ENCODE assay signal across 23 cellular contexts in the genomic region with DNA sequence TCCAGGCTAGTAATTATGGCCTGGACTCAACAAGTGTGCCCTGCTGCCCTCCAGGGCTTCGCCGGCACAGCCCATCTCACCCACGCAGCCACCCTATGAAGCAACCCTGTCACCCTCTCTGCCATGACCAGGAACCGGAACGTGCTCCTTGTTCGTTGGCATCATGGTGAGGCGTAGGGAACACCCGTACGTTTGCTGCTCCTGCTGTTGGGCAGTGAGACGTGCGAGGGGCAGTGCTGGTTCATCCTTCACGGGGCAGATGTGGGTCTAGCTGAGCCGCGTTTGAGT. TPM values are rescaled to one million over a fixed set of nuclear protein-coding genes. Genes with fewer than 3 reads are reported as not detected.
DNase-seq lines count a peak whose midpoint lies in the region; ATAC-seq and TF ChIP-seq lines count a peak whose summit lies in the region.
"Had no signal": no experiment of that assay in that cellular context is flagged by ENCODE, and none has a peak within 500 bp of the region (broad histone marks: within the 10 kb centered on the region; RNA-seq: fewer than 3 reads in every experiment).

No MANE protein-coding gene starts in this region.

- no peak overlapping the region for H3K27ac ChIP-seq in heart right ventricle
- no peak overlapping the region for H3K27ac ChIP-seq in right atrium auricular region
- no peak overlapping the region for H3K27ac ChIP-seq in trophoblast cell (ENCODE audit: low read depth, low read length)
- H3K27ac ChIP-seq: 22Rv1 had no signal

- H3K9me3 Mint-ChIP-seq in chondrocyte (ENCODE audit: low read depth), result no peaks in the 10 kb centered on the region
- H3K9me3 Mint-ChIP-seq: CD4-positive, alpha-beta T cell; CD8-positive, alpha-beta memory T cell had no signal

- no peak overlapping the region for H2BK12ac ChIP-seq in trophoblast cell (ENCODE audit: low read length)

- H3K18ac ChIP-seq in trophoblast cell (ENCODE audit: low read length), result no peak overlapping the region

- H3K27ac Mint-ChIP-seq in chondrocyte (ENCODE audit: unreplicated experiment), result no peak overlapping the region
- H3K27ac Mint-ChIP-seq: B cell; CD4-positive, alpha-beta T cell; GM23338 had no signal

- no peak overlapping the region for H3K14ac ChIP-seq in trophoblast cell (ENCODE audit: low read length)

- no peak overlapping the region for H2AK5ac ChIP-seq in trophoblast cell (ENCODE audit: low read length)

- H3K4me3 ChIP-seq in heart right ventricle (no peak overlapping the region), right atrium auricular region (no peak overlapping the region), trophoblast cell (ENCODE audit: low read depth, low read length) (peak overlapping the region; percentile 31)
- H3K4me3 ChIP-seq: BLaER1 treated with 17β-estradiol and CSF1 and Interleukin-3, amounts not matched to agents 10 nM and 100 nM; GM23338 had no signal

- no peak overlapping the region for H2AFZ ChIP-seq in trophoblast cell (ENCODE audit: insufficient read depth, low read length, poor library complexity)
- H2AFZ ChIP-seq: GM23338 had no signal

- no peak overlapping the region for H3K9ac ChIP-seq in trophoblast cell (ENCODE audit: low read length)

- H3K27me3 ChIP-seq in heart right ventricle (no peaks in the 10 kb centered on the region), right atrium auricular region (no peaks in the 10 kb centered on the region), trophoblast cell (ENCODE audit: insufficient read depth, low read length) (no peaks in the 10 kb centered on the region)
- H3K27me3 ChIP-seq: BLaER1 treated with 17β-estradiol and CSF1 and Interleukin-3, amounts not matched to agents 10 nM and 100 nM had no signal

- H3K36me3 Mint-ChIP-seq in chondrocyte (ENCODE audit: low read depth), result peaks cover 23% of the 10 kb centered on the region

- H3K4me2 ChIP-seq in trophoblast cell (ENCODE audit: low read length), result no peak overlapping the region
- H3K4me2 ChIP-seq: GM23338 had no signal

- H3K36me3 ChIP-seq in heart right ventricle (peaks cover 0 to 80% (median 41%) of the 10 kb centered on the region in 9 donors), right atrium auricular region (peaks cover 54% of the 10 kb centered on the region), trophoblast cell (ENCODE audit: control insufficient read depth in 1 of 2, insufficient read depth in 2 of 2, low read length in 2 of 2) (peaks cover 54 to 59% of the 10 kb centered on the region in 2 experiments)

- H3K79me2 ChIP-seq in trophoblast cell (ENCODE audit: control insufficient read depth, insufficient read depth, low read length, poor library complexity), result no peaks in the 10 kb centered on the region

- DNase-seq in Right ventricle myocardium inferior (ENCODE audit: missing footprints) (peak; percentile 13), heart right ventricle (no peak), left cardiac atrium (peak; percentile 11), right atrium auricular region (ENCODE audit: low spot score) (no peak), chondrocyte (ENCODE audit: low spot score) (peak; percentile 63), trophoblast cell (no peak), NCI-H748 (lab: John Stamatoyannopoulos, UW; ENCODE audit: unreplicated experiment) (no peak), NCI-H1417 (lab: John Stamatoyannopoulos, UW) (no peak)
- DNase-seq: CD4-positive, alpha-beta T cell; DMS 273 treated with DMSO at 0.1 percent for 48 hours; DMS79; EL; GDM1; H9 had no signal

- H3K79me1 ChIP-seq in trophoblast cell (ENCODE audit: low read length), result no peaks in the 10 kb centered on the region

- H3K4me1 ChIP-seq in heart right ventricle, result peaks cover 0 to 5% (median 0%) of the 10 kb centered on the region in 9 donors
- no peaks in the 10 kb centered on the region for H3K4me1 ChIP-seq in right atrium auricular region
- peaks cover 4 to 5% of the 10 kb centered on the region in 2 experiments for H3K4me1 ChIP-seq in trophoblast cell (ENCODE audit: control insufficient read depth in 1 of 2, insufficient read depth in 2 of 2, low read length in 2 of 2)

- no peak overlapping the region for H2BK120ac ChIP-seq in trophoblast cell (ENCODE audit: insufficient read depth, low read length, poor library complexity)

- H3K9me3 ChIP-seq in heart right ventricle (no peaks in the 10 kb centered on the region), right atrium auricular region (no peaks in the 10 kb centered on the region), trophoblast cell (ENCODE audit: insufficient read depth, low read depth, low read length) (no peaks in the 10 kb centered on the region)

- no peak for ATAC-seq in Right ventricle myocardium inferior
- no peak for ATAC-seq in heart right ventricle
- no peak for ATAC-seq in left cardiac atrium
- ATAC-seq: GM23338, HCT116 had no signal

- H2BK5ac ChIP-seq in trophoblast cell (ENCODE audit: low read depth, low read length, poor library complexity), result no peak overlapping the region

- no peaks in the 10 kb centered on the region for H3K4me1 Mint-ChIP-seq in chondrocyte (ENCODE audit: low read depth)
- H3K4me1 Mint-ChIP-seq: B cell, CD14-positive monocyte had no signal

- 97 to 98% methylated on average over 14 of the region's 14 CpGs for WGBS in heart right ventricle, 2 donors
- WGBS in trophoblast cell (ENCODE audit: extremely low coverage, insufficient coverage, insufficient read length), result no CpG with 5 or more reads among the region's 14 CpGs

- H4K91ac ChIP-seq in trophoblast cell (ENCODE audit: low read depth, low read length), result no peak overlapping the region

- intact Hi-C loops in Right ventricle myocardium inferior (cut with DNase I), result no loop called here
- intact Hi-C loops in heart right ventricle (cut with DNase I), result no loop called here
- intact Hi-C loops in left cardiac atrium (cut with DNase I), result no loop called here

- no peak overlapping the region for H4K12ac ChIP-seq in trophoblast cell (ENCODE audit: low read depth, low read length)

- no peak overlapping the region for H3K4me3 Mint-ChIP-seq in chondrocyte (ENCODE audit: unreplicated experiment)
- H3K4me3 Mint-ChIP-seq: B cell; CD14-positive monocyte; CD4-positive, alpha-beta T cell; CD8-positive, alpha-beta memory T cell; GM23338; H9 had no signal

- H3K27me3 Mint-ChIP-seq in chondrocyte (ENCODE audit: low read depth), result no peaks in the 10 kb centered on the region
- H3K27me3 Mint-ChIP-seq: B cell; CD4-positive, alpha-beta T cell; CD8-positive, alpha-beta memory T cell had no signal

- H3K23ac ChIP-seq in trophoblast cell (ENCODE audit: low read length), result no peak overlapping the region

- TF ChIP-seq CTCF in heart right ventricle (IDR thresholded peaks at IDR 0.05) (no peak), right atrium auricular region (IDR thresholded peaks at IDR 0.05) (no peak), chondrocyte (IDR thresholded peaks at IDR 0.05) (no peak)

- no peak overlapping the region for H4K8ac ChIP-seq in trophoblast cell (ENCODE audit: low read depth, low read length)

- no peak overlapping the region for H3K4ac ChIP-seq in trophoblast cell (ENCODE audit: low read depth, low read length)

RNA-seq across cellular contexts. Expression of a gene that starts 20.7 kb away (rescaled TPM):
- total RNA-seq in Right ventricle myocardium inferior, result 22.1 TPM
- total RNA-seq in heart right ventricle, result 10 to 100 TPM; 13.4 to 31.4 (median 16.0) TPM
- 10 to 100 TPM; 25.6 to 32.0 TPM for polyA plus RNA-seq in heart right ventricle
- 10 to 100 TPM; 25.9 to 26.7 TPM for total RNA-seq in left cardiac atrium
- 10 to 100 TPM; 18.0 to 18.8 TPM for total RNA-seq in right atrium auricular region
- total RNA-seq in chondrocyte, result 38.8 to 47.5 TPM (median 41.4 TPM) in 3 replicates
- polyA plus RNA-seq in trophoblast cell (2013), result 32.7 and 33.1 TPM in 2 replicates

RNA-seq across cellular contexts. Expression of a gene that starts 25.5 kb away (rescaled TPM):
- total RNA-seq in Right ventricle myocardium inferior (46.3 TPM), heart right ventricle (10 to 100 TPM; 24.9 to 49.6 (median 31.0) TPM), left cardiac atrium (10 to 100 TPM; 53.8 to 63.3 TPM), right atrium auricular region (10 to 100 TPM; 26.8 to 37.6 TPM), chondrocyte (44.4 to 58.7 TPM (median 57.5 TPM) in 3 replicates)
- polyA plus RNA-seq in heart right ventricle, result 10 to 100 TPM; 13.5 to 16.0 TPM
- polyA plus RNA-seq in trophoblast cell (2013), result 282 and 291 TPM in 2 replicates

RNA-seq across cellular contexts. Expression of a gene that starts 53.3 kb away (rescaled TPM):
- not detected for total RNA-seq in Right ventricle myocardium inferior
- under 1 TPM in 1 of 10 donors, not detected in 9; 0.20 TPM for total RNA-seq in heart right ventricle
- polyA plus RNA-seq in heart right ventricle, result under 1 TPM in 1 of 2 donors, not detected in 1; 0.01 TPM
- total RNA-seq in left cardiac atrium, result not detected
- total RNA-seq in right atrium auricular region, result not detected
- not detected in 3 replicates for total RNA-seq in chondrocyte
- 0.06 TPM in 1 of 2 replicates, not detected in the other for polyA plus RNA-seq in trophoblast cell (2013)
- total RNA-seq: CD4-positive, alpha-beta T cell; CD8-positive, alpha-beta memory T cell; GM23338; H4; H9 had no signal
- polyA plus RNA-seq: AG04450; CD14-positive monocyte; CD8-positive, alpha-beta memory T cell; GM23338 had no signal

Comparison
In these comparisons a context has a peak if more than half of its experiments do, and no peak if none do; other contexts are left out.
1. DNase-seq: peak in Right ventricle myocardium inferior (single experiment), left cardiac atrium (single experiment) and chondrocyte (single experiment); none in heart right ventricle (0 of 2), right atrium auricular region (single experiment), trophoblast cell (0 of 2), NCI-H748 (single experiment) and NCI-H1417 (0 of 3).